ENCODE assay signal across 1 cellular context in genomic region chr1:119615100-119615499, GRCh38. TPM values are rescaled to one million over a fixed set of nuclear protein-coding genes. Genes with fewer than 3 reads are reported as not detected.
"Had no signal": no experiment of that assay in that cellular context is flagged by ENCODE, and none has a peak within 500 bp of the region (broad histone marks: within the 10 kb centered on the region; RNA-seq: fewer than 3 reads in every experiment).

No MANE protein-coding gene starts in this region.

RNA-seq across cellular contexts. Expression of gene ZNF697, which starts 33.0 kb away (rescaled TPM):
- polyA plus RNA-seq: IgD-negative memory B cell had no signal
